Comparison of ENCODE assay signal across 2 cellular contexts in genomic region chr7:22695476-22696132, GRCh38.
TF ChIP-seq lines count a peak whose summit lies in the region.

No MANE protein-coding gene starts in this region.

TF ChIP-seq in SK-N-SH, 30 proteins besides CTCF, POLR2A, EP300 and RAD21 (continued from another document):
- no peak for TF ChIP-seq RXRA (IDR thresholded peaks at IDR 0.05; ENCODE audit: borderline replicate concordance, low read depth)
- TF ChIP-seq TEAD4 (IDR thresholded peaks at IDR 0.05; ENCODE audit: borderline replicate concordance, insufficient read depth) = no peak

TF ChIP-seq in SK-N-SH treated with all-trans-retinoic acid at 6 μM for 48 hours, 23 proteins besides CTCF, POLR2A, EP300 and RAD21 (continued from another document):
- TF ChIP-seq TSHZ2 (CRISPR knock-in tag; IDR thresholded peaks at IDR 0.05) (no peak), BACH2 (CRISPR knock-in tag; IDR thresholded peaks at IDR 0.05; ENCODE audit: borderline replicate concordance) (no peak)
